14 cellular contexts compared by ENCODE assay signal in the genomic region with DNA sequence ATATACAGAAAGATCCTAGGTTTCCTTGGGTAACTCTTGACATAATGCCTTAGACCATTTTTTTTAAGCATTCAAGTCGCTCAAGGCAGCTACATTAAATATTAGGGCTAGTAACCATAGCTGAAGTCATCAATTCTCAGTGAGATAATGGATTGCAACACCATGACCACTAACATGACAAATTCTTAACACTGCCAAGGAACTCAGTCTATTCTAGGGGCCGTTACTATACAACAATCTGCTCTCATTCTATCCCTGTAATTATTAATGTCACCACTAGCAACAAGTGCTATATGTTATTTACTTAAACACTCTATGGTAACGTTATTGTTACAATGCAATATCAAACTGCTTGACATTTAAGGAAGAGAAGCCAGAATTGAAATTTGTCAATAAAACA. TPM values are rescaled to one million over a fixed set of nuclear protein-coding genes. Genes with fewer than 3 reads are reported as not detected.
DNase-seq lines count a peak whose midpoint lies in the region; ATAC-seq, FAIRE-seq and TF ChIP-seq lines count a peak whose summit lies in the region.
"Had no signal": no experiment of that assay in that cellular context is flagged by ENCODE, and none has a peak within 500 bp of the region (broad histone marks: within the 10 kb centered on the region; RNA-seq: fewer than 3 reads in every experiment).

No MANE protein-coding gene starts in this region.

- WGBS in HepG2 (ENCODE audit: low lambda C conversion rate) = 21% methylated on average over 3 of the region's 3 CpGs
- 56% methylated on average over 3 of the region's 3 CpGs for WGBS in right lobe of liver (ENCODE audit: insufficient coverage, low coverage, low lambda C conversion rate, missing lambda C conversion rate)

- no peaks in the 10 kb centered on the region for H3K27me3 ChIP-seq in HepG2 (ENCODE audit: control insufficient read depth in 1 of 2, insufficient read depth in 2 of 2, low read length in 2 of 2)
- peaks cover 0 to 6% of the 10 kb centered on the region in 2 donors for H3K27me3 ChIP-seq in right lobe of liver

- H3K27ac Mint-ChIP-seq in T-helper 2 cell treated with Interferon-gamma antibody and Interleukin-4, amounts not matched to agents 5 μg/mL and 100 μg/mL, for 36 hours = no peak overlapping the region
- H3K27ac Mint-ChIP-seq: activated naive CD8-positive, alpha-beta T cell treated with anti-CD3 and anti-CD28 coated beads, Interleukin-2, amount 10 ng/mL, durations not matched to agents 7 days and 5 days; effector memory CD8-positive, alpha-beta T cell had no signal

- no peak for TF ChIP-seq CTCF in HepG2 (CRISPR knock-in tag; IDR thresholded peaks at IDR 0.05)
- TF ChIP-seq CTCF in right lobe of liver (IDR thresholded peaks at IDR 0.05) = no peak
- no peak for TF ChIP-seq CTCF in epithelial cell of esophagus (IDR thresholded peaks at IDR 0.05; ENCODE audit: insufficient read depth, low read depth, low read length, missing control alignments)

- H3K9me3 ChIP-seq in HepG2 (ENCODE audit: low read length) (no peaks in the 10 kb centered on the region), right lobe of liver (no peaks in the 10 kb centered on the region)
- H3K9me3 ChIP-seq: tibial nerve had no signal

- H3K79me2 ChIP-seq in HepG2 (ENCODE audit: insufficient read depth, low read length) = no peaks in the 10 kb centered on the region

- no peaks in the 10 kb centered on the region for H3K36me3 Mint-ChIP-seq in T-helper 2 cell treated with Interferon-gamma antibody and Interleukin-4, amounts not matched to agents 5 μg/mL and 100 μg/mL, for 36 hours (ENCODE audit: low read depth)
- H3K36me3 Mint-ChIP-seq: activated naive CD8-positive, alpha-beta T cell treated with anti-CD3 and anti-CD28 coated beads, Interleukin-2, amount 10 ng/mL, durations not matched to agents 7 days and 5 days had no signal

- H2AFZ ChIP-seq in HepG2 (ENCODE audit: low read length) = no peak overlapping the region

- no peaks in the 10 kb centered on the region for H4K20me1 ChIP-seq in HepG2 (ENCODE audit: insufficient read depth, low read length)

- peaks cover 2% of the 10 kb centered on the region for H3K4me1 Mint-ChIP-seq in T-helper 2 cell treated with Interferon-gamma antibody and Interleukin-4, amounts not matched to agents 5 μg/mL and 100 μg/mL, for 36 hours (ENCODE audit: low read depth)

- in situ Hi-C loops in HepG2 (cut with HindIII; ENCODE audit: extremely low pct_ligation_motif_present, low pct_unique_long_range_greater_than_20kb) = no loop called here

- ATAC-seq in HepG2 = no peak
- ATAC-seq in right lobe of liver = no peak
- no peak for ATAC-seq in GM19452 (IDR thresholded peaks at IDR 0.05; ENCODE audit: unreplicated experiment)
- no peak for ATAC-seq in HG03097 (IDR thresholded peaks at IDR 0.05; ENCODE audit: low FRiP score, unreplicated experiment)
- ATAC-seq: effector memory CD8-positive, alpha-beta T cell had no signal

- H3K36me3 ChIP-seq in HepG2 (replicated peaks in 1 of 2; ENCODE audit: control insufficient read depth in 1 of 2, insufficient read depth in 2 of 2, low read length in 2 of 2) (no peaks in the 10 kb centered on the region), right lobe of liver (no peaks in the 10 kb centered on the region)
- H3K36me3 ChIP-seq: tibial nerve had no signal

- no peak overlapping the region for H3K4me3 Mint-ChIP-seq in T-helper 2 cell treated with Interferon-gamma antibody and Interleukin-4, amounts not matched to agents 5 μg/mL and 100 μg/mL, for 36 hours
- H3K4me3 Mint-ChIP-seq: activated naive CD8-positive, alpha-beta T cell treated with anti-CD3 and anti-CD28 coated beads, Interleukin-2, amount 10 ng/mL, durations not matched to agents 7 days and 5 days; effector memory CD8-positive, alpha-beta T cell had no signal

- intact Hi-C loops in HepG2 (cut with micrococcal nuclease; ENCODE audit: unreplicated experiment) = no loop called here
- intact Hi-C loops in right lobe of liver (cut with DNase I) = no loop called here

- H3K4me1 ChIP-seq in HepG2 (ENCODE audit: insufficient read depth, low read length) (peaks cover 16% of the 10 kb centered on the region), right lobe of liver (no peaks in the 10 kb centered on the region)

- H3K27ac ChIP-seq in HepG2 (ENCODE audit: extremely low read length, insufficient read depth, low read length) (no peak overlapping the region), right lobe of liver (no peak overlapping the region)
- H3K27ac ChIP-seq: tibial nerve had no signal

- DNase-seq in HepG2 (ENCODE audit: low spot score) = no peak
- DNase-seq in right lobe of liver = no peak
- DNase-seq in NCI-H748 (lab: John Stamatoyannopoulos, UW; ENCODE audit: unreplicated experiment) = peak; percentile 58
- peak; percentile 81 for DNase-seq in epithelial cell of esophagus (ENCODE audit: low read depth)
- no peak for DNase-seq in T-helper 2 cell treated with Interferon-gamma antibody and Interleukin-4, amounts not matched to agents 5 μg/mL and 100 μg/mL, for 36 hours (ENCODE audit: low spot score)
- DNase-seq in DMS 273 treated with DMSO at 0.1 percent for 48 hours (lab: John Stamatoyannopoulos, UW) = no peak
- DNase-seq: activated naive CD8-positive, alpha-beta T cell treated with anti-CD3 and anti-CD28 coated beads, Interleukin-2, amount 10 ng/mL, durations not matched to agents 7 days and 5 days; C1 segment of cervical spinal cord; effector memory CD8-positive, alpha-beta T cell; retina; T1000 had no signal

- peaks cover 61% of the 10 kb centered on the region for H3K27me3 Mint-ChIP-seq in T-helper 2 cell treated with Interferon-gamma antibody and Interleukin-4, amounts not matched to agents 5 μg/mL and 100 μg/mL, for 36 hours (ENCODE audit: low read depth)

- no peaks in the 10 kb centered on the region for H3K9me3 Mint-ChIP-seq in T-helper 2 cell treated with Interferon-gamma antibody and Interleukin-4, amounts not matched to agents 5 μg/mL and 100 μg/mL, for 36 hours
- H3K9me3 Mint-ChIP-seq: activated naive CD8-positive, alpha-beta T cell treated with anti-CD3 and anti-CD28 coated beads, Interleukin-2, amount 10 ng/mL, durations not matched to agents 7 days and 5 days; effector memory CD8-positive, alpha-beta T cell had no signal

- no peak for TF ChIP-seq RAD21 in HepG2 (CRISPR knock-in tag; IDR thresholded peaks at IDR 0.05)

- TF ChIP-seq EP300 in HepG2 (IDR thresholded peaks at IDR 0.05; ENCODE audit: low read depth in 2 of 2, low read length in 2 of 2) (no peak), HepG2 (CRISPR knock-in tag; IDR thresholded peaks at IDR 0.05; ENCODE audit: borderline replicate concordance) (no peak)

- BruUV-seq in HepG2 (replicated peaks; lab: Mats Ljungman, UMichigan) = no TSS peak

- no peak for FAIRE-seq in HepG2 (lab: Jason Lieb, UNC)

- CTCF ChIA-PET in HepG2 (lab: Yijun Ruan, JAX; ENCODE audit: low intra/inter-chr PET ratio, low total read pairs) = no interaction called here

- no peak overlapping the region for H3K4me3 ChIP-seq in HepG2 (replicated peaks in 1 of 3; ENCODE audit: insufficient read depth in 1 of 3, low read depth in 2 of 3, low read length in 3 of 3)
- no peak overlapping the region for H3K4me3 ChIP-seq in right lobe of liver
- H3K4me3 ChIP-seq in epithelial cell of esophagus (ENCODE audit: low read length) = no peak overlapping the region
- H3K4me3 ChIP-seq: tibial nerve had no signal

- no peak overlapping the region for H3K9ac ChIP-seq in HepG2 (ENCODE audit: insufficient read depth, low read depth, low read length)

- TF ChIP-seq POLR2A in HepG2 (IDR thresholded peaks at IDR 0.05; ENCODE audit: insufficient read depth in 1 of 2, low read depth in 2 of 2, low read length in 2 of 2) (no peak), right lobe of liver (IDR thresholded peaks at IDR 0.05) (no peak)

- H3K4me2 ChIP-seq in HepG2 (ENCODE audit: low read depth, low read length) = no peak overlapping the region

- POLR2A ChIA-PET in HepG2 (lab: Yijun Ruan, JAX) = no interaction called here

TF ChIP-seq in HepG2, 621 proteins besides CTCF, POLR2A, EP300 and RAD21:
- TF ChIP-seq CEBPB (IDR thresholded peaks at IDR 0.05; ENCODE audit: borderline replicate concordance, low read depth, low read length) = 0 out of 2 replicates have a peak, but pooled peaks have one; percentile 30
- no peak for TF ChIP-seq SMYD3 (CRISPR knock-in tag; IDR thresholded peaks at IDR 0.05)
TF ChIP-seq in HepG2: peak in this region for 1.

RNA-seq across cellular contexts. Expression of a gene that starts 3.2 kb away (rescaled TPM):
- 12.6 and 15.9 TPM in 2 replicates for total RNA-seq in HepG2 (2016; rRNA removed; fragmentation: Illumina TruSeq; extraction: Trizol)
- total RNA-seq in HepG2 (2016; cell fraction: cytosol; rRNA removed; fragmentation: Illumina TruSeq; extraction: Trizol; ENCODE audit: low read depth) = 22.7 and 24.2 TPM in 2 replicates
- 13.7 and 14.7 TPM in 2 replicates for total RNA-seq in HepG2 (2016; cell fraction: insoluble cytoplasmic fraction; rRNA removed; fragmentation: Illumina TruSeq; extraction: Trizol)
- total RNA-seq in HepG2 (2016; cell fraction: membrane; rRNA removed; fragmentation: Illumina TruSeq; extraction: Trizol) = 13.5 and 16.1 TPM in 2 replicates
- total RNA-seq in HepG2 (2016; cell fraction: nucleus; rRNA removed; fragmentation: Illumina TruSeq; extraction: Trizol) = 12.1 and 14.4 TPM in 2 replicates
- 1.9 and 2.7 TPM in 2 replicates for polyA plus RNA-seq in HepG2 (2011; rRNA removed)
- polyA plus RNA-seq in HepG2 (2011; cell fraction: cytosol; rRNA removed) = 1.9 and 2.1 TPM in 2 replicates
- 1.6 and 1.8 TPM in 2 replicates for polyA plus RNA-seq in HepG2 (2011; cell fraction: nucleus; rRNA removed)
- 1.7 and 2.1 TPM in 2 replicates for polyA plus RNA-seq in HepG2 (2012)
- 0.68 and 0.96 TPM in 2 replicates for polyA plus RNA-seq in HepG2 (2016; cell fraction: cytosol; fragmentation: Illumina TruSeq; extraction: Trizol; ENCODE audit: low read depth)
- polyA plus RNA-seq in HepG2 (2016; cell fraction: insoluble cytoplasmic fraction; fragmentation: Illumina TruSeq; extraction: Trizol; ENCODE audit: low read depth) = 12.9 and 13.5 TPM in 2 replicates
- polyA plus RNA-seq in HepG2 (2016; cell fraction: membrane; fragmentation: Illumina TruSeq; extraction: Trizol; ENCODE audit: low read depth) = 3.1 and 3.2 TPM in 2 replicates
- 12.5 and 14.7 TPM in 2 replicates for polyA plus RNA-seq in HepG2 (2016; cell fraction: nucleus; fragmentation: Illumina TruSeq; extraction: Trizol; ENCODE audit: insufficient read depth, low read depth)
- 1.5 and 1.8 TPM in 2 replicates for polyA minus RNA-seq in HepG2 (2011; rRNA and poly(A)+ RNA removed; ENCODE audit: low replicate concordance)
- 2.5 and 2.8 TPM in 2 replicates for polyA minus RNA-seq in HepG2 (2011; cell fraction: cytosol; rRNA and poly(A)+ RNA removed)
- polyA minus RNA-seq in HepG2 (2011; cell fraction: nucleus; rRNA and poly(A)+ RNA removed) = 5.0 and 5.7 TPM in 2 replicates
- total RNA-seq in right lobe of liver = 1 to 10 TPM in 1 of 6 experiments, under 1 TPM in 3, not detected in 2; 0.12 to 1.1 (median 0.42) TPM

Comparison
In these comparisons a context has a peak if more than half of its experiments do, and no peak if none do; other contexts are left out.
1. RNA of a gene that starts 3.2 kb away (total RNA-seq): 12.1 to 24.2 TPM in HepG2; 0.12 to 1.1 TPM in right lobe of liver; every median in the first group is over 4 times any median in the second.
2. DNase-seq: peak in NCI-H748 (single experiment) and epithelial cell of esophagus (single experiment); none in HepG2 (single experiment), right lobe of liver (0 of 3), T-helper 2 cell treated with Interferon-gamma antibody and Interleukin-4, amounts not matched to agents 5 μg/mL and 100 μg/mL, for 36 hours (single experiment) and DMS 273 treated with DMSO at 0.1 percent for 48 hours (single experiment).